Comparison of ENCODE assay signal across 8 cellular contexts in genomic region chr11:2825886-2826678, GRCh38. TPM values are rescaled to one million over a fixed set of nuclear protein-coding genes. Genes with fewer than 3 reads are reported as not detected.
A peak's percentile ranks its signal among the peaks of the same experiment; 100 is the strongest.
DNase-seq lines count a peak whose midpoint lies in the region; ATAC-seq and TF ChIP-seq lines count a peak whose summit lies in the region.

No MANE protein-coding gene starts in this region.

- H3K9ac ChIP-seq in SK-N-SH, result no peak overlapping the region

- H3K9me2 ChIP-seq in SK-N-SH, result no peaks in the 10 kb centered on the region

- H3K36me3 ChIP-seq in Caco-2 (ENCODE audit: control insufficient read depth, insufficient read depth, low read length) (no peaks in the 10 kb centered on the region), SK-N-SH (replicated peaks in 1 of 2; ENCODE audit: control insufficient read depth in 1 of 2, insufficient read depth in 2 of 2, low read length in 1 of 2) (no peaks in the 10 kb centered on the region)

- no TSS peak for BruUV-seq in Caco-2 (replicated peaks; lab: Mats Ljungman, UMichigan)

- peak in 1 of 2 experiments; percentile 51 for DNase-seq in Caco-2
- peak; percentile 38 for DNase-seq in SK-N-SH
- peak; percentile 97 for DNase-seq in fibroblast of pulmonary artery (ENCODE audit: low read depth)
- DNase-seq in omental fat pad (ENCODE audit: low spot score), result peak; percentile 70
- no peak for DNase-seq in NCI-H1930 (lab: John Stamatoyannopoulos, UW)
- no peak for DNase-seq in activated T-cell treated with anti-CD3 and anti-CD28 coated beads, Interleukin-2, amount 50 U/mL, for 1 hour

- no peak overlapping the region for H3K4me2 ChIP-seq in SK-N-SH

- POLR2A ChIA-PET in Caco-2 (lab: Charles Lee), result no interaction called here
- POLR2A ChIA-PET in SK-N-SH (lab: Yijun Ruan, JAX), result no interaction called here

- TF ChIP-seq CTCF in Caco-2 (IDR thresholded peaks at IDR 0.05; ENCODE audit: insufficient read depth in 1 of 2, low read depth in 1 of 2, low read length in 1 of 2, severe bottlenecking in 1 of 2, unreplicated experiment in 1 of 2) (no peak), SK-N-SH (IDR thresholded peaks at IDR 0.05) (no peak), fibroblast of pulmonary artery (IDR thresholded peaks at IDR 0.05; ENCODE audit: low read length, missing control alignments) (no peak), omental fat pad (IDR thresholded peaks at IDR 0.05) (no peak)

- H3K4me1 Mint-ChIP-seq in Caco-2 (ENCODE audit: low read depth, unreplicated experiment), result peaks cover 8% of the 10 kb centered on the region

- ATAC-seq in omental fat pad (ENCODE audit: low FRiP score) (peak; percentile 95), GM18907 (IDR thresholded peaks at IDR 0.05; ENCODE audit: unreplicated experiment) (no peak), HG03095 (IDR thresholded peaks at IDR 0.05; ENCODE audit: unreplicated experiment) (no peak)

- H3K9me3 ChIP-seq in Caco-2 (peaks cover 33% of the 10 kb centered on the region), SK-N-SH (0 out of 2 replicates have a peak, but pooled peaks cover 3% of the 10 kb centered on the region)

- no peaks in the 10 kb centered on the region for H4K20me1 ChIP-seq in SK-N-SH (ENCODE audit: insufficient read depth)

- intact Hi-C loops in Caco-2 (cut with micrococcal nuclease; ENCODE audit: unreplicated experiment), result no loop called here

- H3K27me3 ChIP-seq in Caco-2 (replicated peaks; ENCODE audit: control insufficient read depth, insufficient read depth, low read length), result no peaks in the 10 kb centered on the region
- H3K27me3 ChIP-seq in SK-N-SH (ENCODE audit: insufficient read depth), result no peaks in the 10 kb centered on the region

- H3K4me3 ChIP-seq in Caco-2 (ENCODE audit: low read depth, low read length) (no peak overlapping the region), SK-N-SH (ENCODE audit: low read depth in 2 of 2, low read length in 1 of 2) (no peak overlapping the region), fibroblast of pulmonary artery (replicated peaks; ENCODE audit: low read depth, low read length) (no peak overlapping the region)

- no peak overlapping the region for H2AFZ ChIP-seq in SK-N-SH (ENCODE audit: low read depth)

- H3K36me3 Mint-ChIP-seq in Caco-2 (ENCODE audit: insufficient read depth, unreplicated experiment), result no peaks in the 10 kb centered on the region

- no peak overlapping the region for H3K4me3 Mint-ChIP-seq in Caco-2 (ENCODE audit: unreplicated experiment)

- H3K4me1 ChIP-seq in Caco-2, result peaks cover 16% of the 10 kb centered on the region
- peaks cover 0 to 9% of the 10 kb centered on the region in 2 experiments; a peak in 1 of 4 replicates for H3K4me1 ChIP-seq in SK-N-SH (ENCODE audit: control insufficient read depth in 1 of 2, insufficient read depth in 2 of 2, low read depth in 1 of 2, low read length in 1 of 2)

- no peaks in the 10 kb centered on the region for H3K79me2 ChIP-seq in SK-N-SH (ENCODE audit: insufficient read depth)

- H3K27me3 Mint-ChIP-seq in Caco-2 (ENCODE audit: insufficient read depth, unreplicated experiment), result no peaks in the 10 kb centered on the region

- peaks cover 61% of the 10 kb centered on the region for H3K9me3 Mint-ChIP-seq in Caco-2 (ENCODE audit: unreplicated experiment)

- no peak overlapping the region; a peak in 1 of 4 replicates for H3K27ac ChIP-seq in SK-N-SH (ENCODE audit: low read depth in 2 of 2, low read length in 1 of 2)

- 49% methylated on average over 15 of the region's 29 CpGs for WGBS in SK-N-SH (ENCODE audit: low lambda C conversion rate)

- peak overlapping the region; percentile 21 for H3K27ac Mint-ChIP-seq in Caco-2 (ENCODE audit: unreplicated experiment)

- CTCF ChIA-PET in Caco-2 (lab: Charles Lee), result no interaction called here
- CTCF ChIA-PET in SK-N-SH (lab: Yijun Ruan, JAX), result no interaction called here

- no peak for TF ChIP-seq EP300 in SK-N-SH (IDR thresholded peaks at IDR 0.05; ENCODE audit: borderline replicate concordance in 1 of 2, low read depth in 1 of 2, low read length in 1 of 2)

- H3F3A ChIP-seq in SK-N-SH (replicated peaks; ENCODE audit: insufficient read depth), result no peaks in the 10 kb centered on the region

- no peak for TF ChIP-seq RAD21 in SK-N-SH (IDR thresholded peaks at IDR 0.05; ENCODE audit: low read length)

TF ChIP-seq in SK-N-SH, 30 proteins besides CTCF, POLR2A, EP300 and RAD21:
- TF ChIP-seq JUND (IDR thresholded peaks at IDR 0.05) (peak; percentile 13; the same call in 1 of the 2 replicates), IRF3 (IDR thresholded peaks at IDR 0.05; ENCODE audit: low read depth, low read length) (no peak), FOSL2 (IDR thresholded peaks at IDR 0.05; ENCODE audit: borderline replicate concordance, low read depth) (peak; percentile 22; the same call in 1 of the 2 replicates)

RNA-seq across cellular contexts. Expression of gene CDKN1C, which starts 59.5 kb away (rescaled TPM):
- total RNA-seq in Caco-2 (2022) (15.0 and 25.5 TPM in 2 replicates), omental fat pad (100 to 1,000 TPM; 111 to 314 (median 138) TPM)
- polyA plus RNA-seq in SK-N-SH (2012; rRNA removed), result 1.1 and 1.6 TPM in 2 replicates
- 1.2 and 1.7 TPM in 2 replicates for polyA plus RNA-seq in SK-N-SH (2012; cell fraction: cytosol; rRNA removed)
- polyA plus RNA-seq in SK-N-SH (2012; cell fraction: nucleus; rRNA removed), result 2.4 and 4.2 TPM in 2 replicates

Comparison
In these comparisons a context has a peak if more than half of its experiments do, and no peak if none do; other contexts are left out.
1. DNase-seq: peak in SK-N-SH (single experiment), fibroblast of pulmonary artery (single experiment) and omental fat pad (single experiment); none in NCI-H1930 (0 of 2) and activated T-cell treated with anti-CD3 and anti-CD28 coated beads, Interleukin-2, amount 50 U/mL, for 1 hour (single experiment).